In the genomic region with DNA sequence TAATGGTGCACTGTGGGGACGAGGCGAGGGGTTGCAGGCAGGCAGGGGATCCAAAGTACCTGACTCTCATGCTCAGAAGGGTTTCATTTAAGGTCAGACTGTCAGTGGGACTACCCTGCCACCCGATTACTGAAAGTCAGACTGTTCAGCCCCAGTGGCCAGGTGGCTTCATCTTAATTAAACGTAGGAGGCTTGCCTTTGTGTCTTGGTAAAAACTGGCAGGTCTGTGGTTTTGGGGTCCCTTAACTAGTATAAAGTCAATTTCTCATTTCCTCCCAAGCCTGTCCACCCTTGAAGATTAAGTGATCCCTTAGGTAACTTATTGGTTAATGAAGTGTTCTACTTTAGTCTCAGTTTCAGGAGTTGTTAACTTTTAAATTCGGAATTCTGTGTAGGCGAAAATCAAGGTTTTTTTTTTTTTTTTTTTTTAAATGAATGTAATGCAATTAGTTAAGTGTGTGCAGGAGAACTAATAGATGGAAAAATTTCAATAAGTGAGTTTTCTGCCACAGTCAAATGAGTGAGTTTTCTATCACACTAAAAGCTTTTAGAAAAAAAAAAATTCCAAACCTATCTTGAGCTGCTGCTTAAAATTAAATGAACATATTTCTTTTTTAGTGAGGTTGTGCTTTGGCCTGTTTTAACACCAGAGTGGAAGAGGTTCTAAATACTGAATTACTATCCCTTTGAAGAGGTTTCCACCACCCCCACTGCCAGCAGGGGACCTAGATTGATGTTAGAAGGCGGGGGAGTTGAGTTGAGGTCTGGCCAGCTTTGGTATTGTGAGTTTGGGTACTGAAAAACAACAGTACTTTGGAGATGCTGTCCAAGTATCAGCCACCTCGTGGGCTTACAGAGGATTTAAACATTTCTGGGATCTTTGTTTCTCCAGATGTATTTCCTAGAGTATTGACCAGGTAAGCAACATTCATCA, we compare ENCODE assay signal across 1 cellular context.
TF ChIP-seq lines count a peak whose summit lies in the region.

No MANE protein-coding gene starts in this region.

TF ChIP-seq in GM12878, 131 proteins besides CTCF, POLR2A, EP300 and RAD21 (continued from another document and continues in another):
- TF ChIP-seq, protein P1, sequence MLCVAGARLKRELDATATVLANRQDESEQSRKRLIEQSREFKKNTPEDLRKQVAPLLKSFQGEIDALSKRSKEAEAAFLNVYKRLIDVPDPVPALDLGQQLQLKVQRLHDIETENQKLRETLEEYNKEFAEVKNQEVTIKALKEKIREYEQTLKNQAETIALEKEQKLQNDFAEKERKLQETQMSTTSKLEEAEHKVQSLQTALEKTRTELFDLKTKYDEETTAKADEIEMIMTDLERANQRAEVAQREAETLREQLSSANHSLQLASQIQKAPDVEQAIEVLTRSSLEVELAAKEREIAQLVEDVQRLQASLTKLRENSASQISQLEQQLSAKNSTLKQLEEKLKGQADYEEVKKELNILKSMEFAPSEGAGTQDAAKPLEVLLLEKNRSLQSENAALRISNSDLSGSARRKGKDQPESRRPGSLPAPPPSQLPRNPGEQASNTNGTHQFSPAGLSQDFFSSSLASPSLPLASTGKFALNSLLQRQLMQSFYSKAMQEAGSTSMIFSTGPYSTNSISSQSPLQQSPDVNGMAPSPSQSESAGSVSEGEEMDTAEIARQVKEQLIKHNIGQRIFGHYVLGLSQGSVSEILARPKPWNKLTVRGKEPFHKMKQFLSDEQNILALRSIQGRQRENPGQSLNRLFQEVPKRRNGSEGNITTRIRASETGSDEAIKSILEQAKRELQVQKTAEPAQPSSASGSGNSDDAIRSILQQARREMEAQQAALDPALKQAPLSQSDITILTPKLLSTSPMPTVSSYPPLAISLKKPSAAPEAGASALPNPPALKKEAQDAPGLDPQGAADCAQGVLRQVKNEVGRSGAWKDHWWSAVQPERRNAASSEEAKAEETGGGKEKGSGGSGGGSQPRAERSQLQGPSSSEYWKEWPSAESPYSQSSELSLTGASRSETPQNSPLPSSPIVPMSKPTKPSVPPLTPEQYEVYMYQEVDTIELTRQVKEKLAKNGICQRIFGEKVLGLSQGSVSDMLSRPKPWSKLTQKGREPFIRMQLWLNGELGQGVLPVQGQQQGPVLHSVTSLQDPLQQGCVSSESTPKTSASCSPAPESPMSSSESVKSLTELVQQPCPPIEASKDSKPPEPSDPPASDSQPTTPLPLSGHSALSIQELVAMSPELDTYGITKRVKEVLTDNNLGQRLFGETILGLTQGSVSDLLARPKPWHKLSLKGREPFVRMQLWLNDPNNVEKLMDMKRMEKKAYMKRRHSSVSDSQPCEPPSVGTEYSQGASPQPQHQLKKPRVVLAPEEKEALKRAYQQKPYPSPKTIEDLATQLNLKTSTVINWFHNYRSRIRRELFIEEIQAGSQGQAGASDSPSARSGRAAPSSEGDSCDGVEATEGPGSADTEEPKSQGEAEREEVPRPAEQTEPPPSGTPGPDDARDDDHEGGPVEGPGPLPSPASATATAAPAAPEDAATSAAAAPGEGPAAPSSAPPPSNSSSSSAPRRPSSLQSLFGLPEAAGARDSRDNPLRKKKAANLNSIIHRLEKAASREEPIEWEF (IDR thresholded peaks at IDR 0.05; ENCODE audit: insufficient replicate concordance, low read depth, low read length) = peak; percentile 68
- TF ChIP-seq RELA (IDR thresholded peaks at IDR 0.05; ENCODE audit: borderline replicate concordance, partially characterized antibody) (no peak), CBFB (IDR thresholded peaks at IDR 0.05; ENCODE audit: low read depth) (peak; percentile 91), SUZ12 (IDR thresholded peaks at IDR 0.05; ENCODE audit: unreplicated experiment) (no peak), CHD1 (IDR thresholded peaks at IDR 0.05; ENCODE audit: low read depth, low read length) (no peak), TARDBP (IDR thresholded peaks at IDR 0.05; ENCODE audit: borderline replicate concordance) (no peak), MEF2B (IDR thresholded peaks at IDR 0.05; ENCODE audit: partially characterized antibody, poor library complexity, severe bottlenecking) (peak; percentile 94), ATF7 (IDR thresholded peaks at IDR 0.05; ENCODE audit: low read depth) (peak; percentile 90), IRF4 (IDR thresholded peaks at IDR 0.05; ENCODE audit: low read depth, low read length) (peak; percentile 86), CBX3 (IDR thresholded peaks at IDR 0.05; ENCODE audit: borderline replicate concordance, low read depth) (no peak), TBL1XR1 (IDR thresholded peaks at IDR 0.05; ENCODE audit: low read depth, low read length) (peak; percentile 90; the same call in 1 of the 2 replicates), GABPA (IDR thresholded peaks at IDR 0.05; ENCODE audit: low read depth) (peak; percentile 35; the same call in 1 of the 2 replicates), KDM1A (IDR thresholded peaks at IDR 0.05; ENCODE audit: borderline replicate concordance) (no peak), EZH2 (IDR thresholded peaks at IDR 0.05; ENCODE audit: borderline replicate concordance, control insufficient read depth, low read depth, low read length) (no peak), BRCA1 (IDR thresholded peaks at IDR 0.05; ENCODE audit: low read depth, low read length) (no peak), ZNF24 (IDR thresholded peaks at IDR 0.05) (peak; percentile 78), MYB (IDR thresholded peaks at IDR 0.05; ENCODE audit: borderline replicate concordance, low read depth, low read length) (no peak), EED (IDR thresholded peaks at IDR 0.05; ENCODE audit: low read depth) (peak; percentile 72), WRNIP1 (IDR thresholded peaks at IDR 0.05; ENCODE audit: borderline replicate concordance, low read depth, low read length) (no peak), JUND (IDR thresholded peaks at IDR 0.05; ENCODE audit: low read depth, low read length) (no peak), SMARCA5 (IDR thresholded peaks at IDR 0.05) (peak; percentile 95), ZBED1 (IDR thresholded peaks at IDR 0.05; ENCODE audit: borderline replicate concordance) (peak; percentile 43; the same call in 1 of the 2 replicates), YBX1 (IDR thresholded peaks at IDR 0.05) (no peak), KLF5 (IDR thresholded peaks at IDR 0.05; ENCODE audit: partially characterized antibody) (no peak), SIX5 (IDR thresholded peaks at IDR 0.05; ENCODE audit: low read depth, low read length, severe bottlenecking) (no peak), EGR1 (IDR thresholded peaks at IDR 0.05; ENCODE audit: borderline replicate concordance in 1 of 2, low read depth in 2 of 2, low read length in 2 of 2) (no peak), ZNF384 (IDR thresholded peaks at IDR 0.05; ENCODE audit: borderline replicate concordance, low read depth, low read length) (peak; percentile 94), SP1 (IDR thresholded peaks at IDR 0.05; ENCODE audit: low read depth, low read length) (peak; percentile 28), CBX5 (IDR thresholded peaks at IDR 0.05; ENCODE audit: low read depth) (peak; percentile 59; the same call in 1 of the 2 replicates), NFIC (IDR thresholded peaks at IDR 0.05; ENCODE audit: low read depth, low read length) (peak; percentile 94), SREBF2 (IDR thresholded peaks at IDR 0.05; ENCODE audit: low read length) (no peak), RCOR1 (conservative IDR thresholded peaks at IDR 0.05; ENCODE audit: low read depth, low read length) (peak; percentile 82; the same call in 1 of the 2 replicates), TCF3 (IDR thresholded peaks at IDR 0.05; ENCODE audit: borderline replicate concordance, insufficient read depth, low read depth, low read length) (peak; percentile 84)
- TF ChIP-seq, protein P2, sequence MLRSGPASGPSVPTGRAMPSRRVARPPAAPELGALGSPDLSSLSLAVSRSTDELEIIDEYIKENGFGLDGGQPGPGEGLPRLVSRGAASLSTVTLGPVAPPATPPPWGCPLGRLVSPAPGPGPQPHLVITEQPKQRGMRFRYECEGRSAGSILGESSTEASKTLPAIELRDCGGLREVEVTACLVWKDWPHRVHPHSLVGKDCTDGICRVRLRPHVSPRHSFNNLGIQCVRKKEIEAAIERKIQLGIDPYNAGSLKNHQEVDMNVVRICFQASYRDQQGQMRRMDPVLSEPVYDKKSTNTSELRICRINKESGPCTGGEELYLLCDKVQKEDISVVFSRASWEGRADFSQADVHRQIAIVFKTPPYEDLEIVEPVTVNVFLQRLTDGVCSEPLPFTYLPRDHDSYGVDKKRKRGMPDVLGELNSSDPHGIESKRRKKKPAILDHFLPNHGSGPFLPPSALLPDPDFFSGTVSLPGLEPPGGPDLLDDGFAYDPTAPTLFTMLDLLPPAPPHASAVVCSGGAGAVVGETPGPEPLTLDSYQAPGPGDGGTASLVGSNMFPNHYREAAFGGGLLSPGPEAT (IDR thresholded peaks at IDR 0.05; ENCODE audit: low read depth) = peak; percentile 87
- TF ChIP-seq, protein P3, sequence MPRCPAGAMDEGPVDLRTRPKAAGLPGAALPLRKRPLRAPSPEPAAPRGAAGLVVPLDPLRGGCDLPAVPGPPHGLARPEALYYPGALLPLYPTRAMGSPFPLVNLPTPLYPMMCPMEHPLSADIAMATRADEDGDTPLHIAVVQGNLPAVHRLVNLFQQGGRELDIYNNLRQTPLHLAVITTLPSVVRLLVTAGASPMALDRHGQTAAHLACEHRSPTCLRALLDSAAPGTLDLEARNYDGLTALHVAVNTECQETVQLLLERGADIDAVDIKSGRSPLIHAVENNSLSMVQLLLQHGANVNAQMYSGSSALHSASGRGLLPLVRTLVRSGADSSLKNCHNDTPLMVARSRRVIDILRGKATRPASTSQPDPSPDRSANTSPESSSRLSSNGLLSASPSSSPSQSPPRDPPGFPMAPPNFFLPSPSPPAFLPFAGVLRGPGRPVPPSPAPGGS (IDR thresholded peaks at IDR 0.05; ENCODE audit: borderline replicate concordance, insufficient read depth, low read depth, low read length, poor library complexity, severe bottlenecking) = no peak
- TF ChIP-seq, protein P4, sequence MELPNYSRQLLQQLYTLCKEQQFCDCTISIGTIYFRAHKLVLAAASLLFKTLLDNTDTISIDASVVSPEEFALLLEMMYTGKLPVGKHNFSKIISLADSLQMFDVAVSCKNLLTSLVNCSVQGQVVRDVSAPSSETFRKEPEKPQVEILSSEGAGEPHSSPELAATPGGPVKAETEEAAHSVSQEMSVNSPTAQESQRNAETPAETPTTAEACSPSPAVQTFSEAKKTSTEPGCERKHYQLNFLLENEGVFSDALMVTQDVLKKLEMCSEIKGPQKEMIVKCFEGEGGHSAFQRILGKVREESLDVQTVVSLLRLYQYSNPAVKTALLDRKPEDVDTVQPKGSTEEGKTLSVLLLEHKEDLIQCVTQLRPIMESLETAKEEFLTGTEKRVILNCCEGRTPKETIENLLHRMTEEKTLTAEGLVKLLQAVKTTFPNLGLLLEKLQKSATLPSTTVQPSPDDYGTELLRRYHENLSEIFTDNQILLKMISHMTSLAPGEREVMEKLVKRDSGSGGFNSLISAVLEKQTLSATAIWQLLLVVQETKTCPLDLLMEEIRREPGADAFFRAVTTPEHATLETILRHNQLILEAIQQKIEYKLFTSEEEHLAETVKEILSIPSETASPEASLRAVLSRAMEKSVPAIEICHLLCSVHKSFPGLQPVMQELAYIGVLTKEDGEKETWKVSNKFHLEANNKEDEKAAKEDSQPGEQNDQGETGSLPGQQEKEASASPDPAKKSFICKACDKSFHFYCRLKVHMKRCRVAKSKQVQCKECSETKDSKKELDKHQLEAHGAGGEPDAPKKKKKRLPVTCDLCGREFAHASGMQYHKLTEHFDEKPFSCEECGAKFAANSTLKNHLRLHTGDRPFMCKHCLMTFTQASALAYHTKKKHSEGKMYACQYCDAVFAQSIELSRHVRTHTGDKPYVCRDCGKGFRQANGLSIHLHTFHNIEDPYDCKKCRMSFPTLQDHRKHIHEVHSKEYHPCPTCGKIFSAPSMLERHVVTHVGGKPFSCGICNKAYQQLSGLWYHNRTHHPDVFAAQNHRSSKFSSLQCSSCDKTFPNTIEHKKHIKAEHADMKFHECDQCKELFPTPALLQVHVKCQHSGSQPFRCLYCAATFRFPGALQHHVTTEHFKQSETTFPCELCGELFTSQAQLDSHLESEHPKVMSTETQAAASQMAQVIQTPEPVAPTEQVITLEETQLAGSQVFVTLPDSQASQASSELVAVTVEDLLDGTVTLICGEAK (IDR thresholded peaks at IDR 0.05; ENCODE audit: borderline replicate concordance) = no peak
- TF ChIP-seq, protein P5, sequence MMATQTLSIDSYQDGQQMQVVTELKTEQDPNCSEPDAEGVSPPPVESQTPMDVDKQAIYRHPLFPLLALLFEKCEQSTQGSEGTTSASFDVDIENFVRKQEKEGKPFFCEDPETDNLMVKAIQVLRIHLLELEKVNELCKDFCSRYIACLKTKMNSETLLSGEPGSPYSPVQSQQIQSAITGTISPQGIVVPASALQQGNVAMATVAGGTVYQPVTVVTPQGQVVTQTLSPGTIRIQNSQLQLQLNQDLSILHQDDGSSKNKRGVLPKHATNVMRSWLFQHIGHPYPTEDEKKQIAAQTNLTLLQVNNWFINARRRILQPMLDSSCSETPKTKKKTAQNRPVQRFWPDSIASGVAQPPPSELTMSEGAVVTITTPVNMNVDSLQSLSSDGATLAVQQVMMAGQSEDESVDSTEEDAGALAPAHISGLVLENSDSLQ (IDR thresholded peaks at IDR 0.05) = peak; percentile 90
- TF ChIP-seq, protein P6, sequence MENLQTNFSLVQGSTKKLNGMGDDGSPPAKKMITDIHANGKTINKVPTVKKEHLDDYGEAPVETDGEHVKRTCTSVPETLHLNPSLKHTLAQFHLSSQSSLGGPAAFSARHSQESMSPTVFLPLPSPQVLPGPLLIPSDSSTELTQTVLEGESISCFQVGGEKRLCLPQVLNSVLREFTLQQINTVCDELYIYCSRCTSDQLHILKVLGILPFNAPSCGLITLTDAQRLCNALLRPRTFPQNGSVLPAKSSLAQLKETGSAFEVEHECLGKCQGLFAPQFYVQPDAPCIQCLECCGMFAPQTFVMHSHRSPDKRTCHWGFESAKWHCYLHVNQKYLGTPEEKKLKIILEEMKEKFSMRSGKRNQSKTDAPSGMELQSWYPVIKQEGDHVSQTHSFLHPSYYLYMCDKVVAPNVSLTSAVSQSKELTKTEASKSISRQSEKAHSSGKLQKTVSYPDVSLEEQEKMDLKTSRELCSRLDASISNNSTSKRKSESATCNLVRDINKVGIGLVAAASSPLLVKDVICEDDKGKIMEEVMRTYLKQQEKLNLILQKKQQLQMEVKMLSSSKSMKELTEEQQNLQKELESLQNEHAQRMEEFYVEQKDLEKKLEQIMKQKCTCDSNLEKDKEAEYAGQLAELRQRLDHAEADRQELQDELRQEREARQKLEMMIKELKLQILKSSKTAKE (IDR thresholded peaks at IDR 0.05; ENCODE audit: low read depth, poor library complexity, severe bottlenecking) = peak; percentile 99
